ENCODE assay signal across 12 cellular contexts in genomic region chr11:126544311-126545056, GRCh38.
DNase-seq lines count a peak whose midpoint lies in the region; ATAC-seq and TF ChIP-seq lines count a peak whose summit lies in the region.
"Had no signal": no experiment of that assay in that cellular context is flagged by ENCODE, and none has a peak within 500 bp of the region (broad histone marks: within the 10 kb centered on the region; RNA-seq: fewer than 3 reads in every experiment).

No MANE protein-coding gene starts in this region.

- intact Hi-C loops in body of pancreas (cut with DNase I): no loop called here

- H3K9me3 ChIP-seq in body of pancreas: no peaks in the 10 kb centered on the region

- H3K27me3 Mint-ChIP-seq in activated CD4-positive, alpha-beta T cell treated with anti-CD3 and anti-CD28 coated beads, Interleukin-2, amount 10 ng/mL, durations not matched to agents 7 days and 5 days: peaks cover 6% of the 10 kb centered on the region

- H3K27ac Mint-ChIP-seq in activated CD4-positive, alpha-beta T cell treated with anti-CD3 and anti-CD28 coated beads, Interleukin-2, amount 10 ng/mL, durations not matched to agents 7 days and 5 days: no peak overlapping the region

- no peaks in the 10 kb centered on the region for H3K27me3 ChIP-seq in body of pancreas

- H3K4me3 ChIP-seq in body of pancreas: no peak overlapping the region
- H3K4me3 ChIP-seq: skin epidermis had no signal

- ATAC-seq in body of pancreas: peak; percentile 9
- no peak for ATAC-seq in HG03378 (IDR thresholded peaks at IDR 0.05; ENCODE audit: unreplicated experiment)

- H3K36me3 Mint-ChIP-seq in activated CD4-positive, alpha-beta T cell treated with anti-CD3 and anti-CD28 coated beads, Interleukin-2, amount 10 ng/mL, durations not matched to agents 7 days and 5 days (ENCODE audit: low read depth): no peaks in the 10 kb centered on the region

- no peaks in the 10 kb centered on the region for H3K9me3 Mint-ChIP-seq in activated CD4-positive, alpha-beta T cell treated with anti-CD3 and anti-CD28 coated beads, Interleukin-2, amount 10 ng/mL, durations not matched to agents 7 days and 5 days

- H3K36me3 ChIP-seq in body of pancreas (replicated peaks in 1 of 2; ENCODE audit: insufficient read depth in 1 of 2, low read depth in 2 of 2): no peaks in the 10 kb centered on the region

- in situ Hi-C loops in GM13977 (cut with MboI; ENCODE audit: low pct_unique_long_range_greater_than_20kb, low sequenced_read_pairs, unreplicated experiment): no loop called here

- POLR2A ChIA-PET in activated CD4-positive, alpha-beta T cell treated with anti-CD3 and anti-CD28 coated beads, Interleukin-2, amount 10 ng/mL, durations not matched to agents 7 days and 5 days (lab: Charles Lee): no interaction called here

- H3K27ac ChIP-seq in body of pancreas: peak overlapping the region in 1 of 4 donors; percentile 49

- DNase-seq in Ammon's horn (ENCODE audit: low spot score) (peak; percentile 75), NCI-H1092 treated with DMSO at 0.1 percent for 48 hours (lab: John Stamatoyannopoulos, UW) (peak; percentile 84), body of pancreas (peak in 3 of 4 donors; percentile 10 to 19 (median 17)), kidney tubule cell (ENCODE audit: low spot score) (peak; percentile 18), GM13977 (ENCODE audit: low spot score) (no peak), NCI-H2171 treated with DMSO at 0.1 percent for 48 hours (lab: John Stamatoyannopoulos, UW) (no peak)
- no peak for DNase-seq in activated CD4-positive, alpha-beta T cell treated with anti-CD3 and anti-CD28 coated beads, Interleukin-2, amount 10 ng/mL, durations not matched to agents 7 days and 5 days
- DNase-seq: erythroblast, NCI-H187, trophoblast cell had no signal

- H3K4me3 Mint-ChIP-seq in activated CD4-positive, alpha-beta T cell treated with anti-CD3 and anti-CD28 coated beads, Interleukin-2, amount 10 ng/mL, durations not matched to agents 7 days and 5 days: no peak overlapping the region

- CTCF ChIA-PET in activated CD4-positive, alpha-beta T cell treated with anti-CD3 and anti-CD28 coated beads, Interleukin-2, amount 10 ng/mL, durations not matched to agents 7 days and 5 days (lab: Charles Lee): interaction anchor here (1.5 kb wide), 1 partner anchor 11 kb away, joined by 3 read pairs; no protein-coding TSS in a partner anchor

- no peaks in the 10 kb centered on the region for H3K4me1 Mint-ChIP-seq in activated CD4-positive, alpha-beta T cell treated with anti-CD3 and anti-CD28 coated beads, Interleukin-2, amount 10 ng/mL, durations not matched to agents 7 days and 5 days

- peaks cover 25% of the 10 kb centered on the region for H3K4me1 ChIP-seq in body of pancreas

- WGBS in body of pancreas, 2 donors: 9 to 14% methylated on average over 9 to 10 of the region's 10 CpGs

- TF ChIP-seq POLR2A in body of pancreas (IDR thresholded peaks at IDR 0.05): no peak

- no peak for TF ChIP-seq CTCF in body of pancreas (IDR thresholded peaks at IDR 0.05)
- no peak for TF ChIP-seq CTCF in GM13977 (IDR thresholded peaks at IDR 0.05; ENCODE audit: extremely low read depth, insufficient read depth, missing control alignments)

Comparison
In these comparisons a context has a peak if more than half of its experiments do, and no peak if none do; other contexts are left out.
1. DNase-seq: peak in Ammon's horn (single experiment), NCI-H1092 treated with DMSO at 0.1 percent for 48 hours (single experiment), body of pancreas (3 of 4) and kidney tubule cell (single experiment); none in GM13977 (single experiment), NCI-H2171 treated with DMSO at 0.1 percent for 48 hours (single experiment) and activated CD4-positive, alpha-beta T cell treated with anti-CD3 and anti-CD28 coated beads, Interleukin-2, amount 10 ng/mL, durations not matched to agents 7 days and 5 days (single experiment).